In genomic region chr6:28742668-28743270, GRCh38 we compare ENCODE assay signal across 8 cellular contexts.
DNase-seq lines count a peak whose midpoint lies in the region.

No MANE protein-coding gene starts in this region.

- H3K4me3 ChIP-seq in effector memory CD4-positive, alpha-beta T cell (ENCODE audit: insufficient read depth, low read depth, low read length, poor library complexity, severe bottlenecking): no peak overlapping the region

- H3K36me3 ChIP-seq in effector memory CD4-positive, alpha-beta T cell (ENCODE audit: control insufficient read depth, insufficient read depth, low read length): no peaks in the 10 kb centered on the region

- H3K9me3 ChIP-seq in effector memory CD4-positive, alpha-beta T cell (ENCODE audit: control insufficient read depth, low read length): no peaks in the 10 kb centered on the region

- no peak overlapping the region for H3K27ac ChIP-seq in effector memory CD4-positive, alpha-beta T cell (ENCODE audit: insufficient read depth, low read length, poor library complexity, severe bottlenecking)

- H3K4me1 ChIP-seq in effector memory CD4-positive, alpha-beta T cell (ENCODE audit: control insufficient read depth, insufficient read depth, low read length, poor library complexity, severe bottlenecking): no peaks in the 10 kb centered on the region

- peaks cover 33% of the 10 kb centered on the region for H3K27me3 ChIP-seq in effector memory CD4-positive, alpha-beta T cell (replicated peaks; ENCODE audit: control insufficient read depth, insufficient read depth, low read length, poor library complexity, severe bottlenecking)

- DNase-seq in activated T-cell treated with anti-CD3 and anti-CD28 coated beads for 24 hours (ENCODE audit: low read depth) (peak; percentile 33), activated T-cell treated with anti-CD3 and anti-CD28 coated beads for 4 hours (no peak), NCI-H446 treated with DMSO at 0.1 percent for 48 hours (lab: John Stamatoyannopoulos, UW) (peak; percentile 36), ecto neural progenitor cell (ENCODE audit: low spot score) (peak; percentile 71), T-helper 9 cell (no peak), D341Med (ENCODE audit: low spot score) (no peak)
- peak; percentile 31 for DNase-seq in stimulated activated CD8-positive, alpha-beta memory T cell treated with anti-CD3 and anti-CD28 coated beads, Interleukin-2, amount 100 ng/mL, for 48 hours (ENCODE audit: low read depth in 2 of 2)
- DNase-seq in effector memory CD4-positive, alpha-beta T cell: no peak

Comparison
In these comparisons a context has a peak if more than half of its experiments do, and no peak if none do; other contexts are left out.
1. DNase-seq: peak in activated T-cell treated with anti-CD3 and anti-CD28 coated beads for 24 hours (single experiment), NCI-H446 treated with DMSO at 0.1 percent for 48 hours (single experiment), ecto neural progenitor cell (single experiment) and stimulated activated CD8-positive, alpha-beta memory T cell treated with anti-CD3 and anti-CD28 coated beads, Interleukin-2, amount 100 ng/mL, for 48 hours (2 of 2); none in activated T-cell treated with anti-CD3 and anti-CD28 coated beads for 4 hours (single experiment), T-helper 9 cell (single experiment), effector memory CD4-positive, alpha-beta T cell (0 of 3) and D341Med (single experiment).